In the genomic region with DNA sequence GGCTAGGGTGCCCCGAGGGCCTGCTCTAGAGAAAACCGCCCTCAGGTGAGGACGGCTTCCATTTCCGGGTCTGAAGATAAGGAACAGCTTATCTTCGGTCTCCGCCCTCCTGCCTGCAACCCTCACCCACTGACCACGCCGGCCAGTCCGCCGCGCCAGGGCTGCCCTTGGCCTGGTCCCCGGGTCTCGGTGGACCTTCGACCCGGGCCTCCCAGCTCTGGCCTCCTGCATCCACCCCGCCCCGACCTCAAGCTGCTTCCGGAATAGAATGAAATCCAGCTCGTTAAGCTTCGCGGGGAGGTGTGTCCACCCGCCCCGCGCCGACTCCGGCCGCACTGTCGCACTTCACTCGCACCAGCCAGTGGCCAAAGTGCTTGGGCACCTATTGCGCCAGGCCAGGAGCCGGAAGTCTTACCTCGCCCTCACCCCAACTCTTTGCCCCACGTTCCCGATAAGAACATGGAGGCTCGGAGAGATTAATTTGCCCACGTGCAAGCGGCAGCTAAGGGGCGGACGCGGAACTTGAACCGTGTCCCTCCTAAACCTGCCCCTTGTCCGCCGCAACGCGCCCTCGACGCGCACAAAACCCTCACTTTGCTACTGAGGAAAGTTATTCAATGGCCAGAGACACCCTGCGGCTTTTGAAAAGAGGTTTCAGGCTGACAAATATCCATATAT, we compare ENCODE assay signal across 9 cellular contexts. TPM values are rescaled to one million over a fixed set of nuclear protein-coding genes. Genes with fewer than 3 reads are reported as not detected.
DNase-seq lines count a peak whose midpoint lies in the region; ATAC-seq and TF ChIP-seq lines count a peak whose summit lies in the region.
"Had no signal": no experiment of that assay in that cellular context is flagged by ENCODE, and none has a peak within 500 bp of the region (broad histone marks: within the 10 kb centered on the region; RNA-seq: fewer than 3 reads in every experiment).

No MANE protein-coding gene starts in this region.

- H3K9me3 ChIP-seq in left ventricle myocardium inferior (replicated peaks) (no peaks in the 10 kb centered on the region), sigmoid colon (no peaks in the 10 kb centered on the region)

- no peak for TF ChIP-seq POLR2A in sigmoid colon (IDR thresholded peaks at IDR 0.05)

- no peaks in the 10 kb centered on the region for H3K36me3 Mint-ChIP-seq in HFFc6 (ENCODE audit: low read depth)
- no peaks in the 10 kb centered on the region for H3K36me3 Mint-ChIP-seq in activated T-cell treated with anti-CD3 and anti-CD28 coated beads, Interleukin-2, amount 50 U/mL, for 72 hours (ENCODE audit: insufficient read depth in 2 of 2)

- peak; percentile 51 for DNase-seq in 8988T
- DNase-seq in HFFc6 = no peak
- DNase-seq in activated T-cell treated with anti-CD3 and anti-CD28 coated beads, Interleukin-2, amount 50 U/mL, for 72 hours = peak; percentile 24 to 35
- DNase-seq in left ventricle myocardium inferior = peak; percentile 45
- DNase-seq in sigmoid colon = no peak

- intact Hi-C loops in left ventricle myocardium inferior (cut with micrococcal nuclease) = no loop called here
- intact Hi-C loops in sigmoid colon (cut with DNase I) = loop anchor here (5.0 to 10.0 kb wide), 2 partner anchors 370 to 462 kb away; partner anchors contain the start of gene GINS3

- H3K36me3 ChIP-seq in left ventricle myocardium inferior (peaks cover under 1% of the 10 kb centered on the region), sigmoid colon (peaks cover 0 to 5% (median under 1%) of the 10 kb centered on the region in 4 donors)

- peaks cover 24% of the 10 kb centered on the region for H3K4me1 Mint-ChIP-seq in HFFc6 (ENCODE audit: low read depth)
- peaks cover 23% of the 10 kb centered on the region for H3K4me1 Mint-ChIP-seq in activated T-cell treated with anti-CD3 and anti-CD28 coated beads, Interleukin-2, amount 50 U/mL, for 72 hours (ENCODE audit: low read depth)

- no peak overlapping the region for H3K27ac Mint-ChIP-seq in HFFc6
- no peak overlapping the region for H3K27ac Mint-ChIP-seq in activated T-cell treated with anti-CD3 and anti-CD28 coated beads, Interleukin-2, amount 50 U/mL, for 72 hours

- no peak for TF ChIP-seq EP300 in sigmoid colon (IDR thresholded peaks at IDR 0.05)

- H3K4me3 Mint-ChIP-seq in HFFc6 = peak overlapping the region; percentile 72
- H3K4me3 Mint-ChIP-seq in activated T-cell treated with anti-CD3 and anti-CD28 coated beads, Interleukin-2, amount 50 U/mL, for 72 hours = peak overlapping the region; percentile 86 to 89

- peak; percentile 22 to 26 for ATAC-seq in activated T-cell treated with anti-CD3 and anti-CD28 coated beads, Interleukin-2, amount 50 U/mL, for 72 hours (replicated peaks in 1 of 2)
- ATAC-seq in GM21723 (IDR thresholded peaks at IDR 0.05; ENCODE audit: unreplicated experiment) (no peak), HG03378 (IDR thresholded peaks at IDR 0.05; ENCODE audit: unreplicated experiment) (no peak), GM19035 (IDR thresholded peaks at IDR 0.05; ENCODE audit: unreplicated experiment) (no peak)

- H3K27ac ChIP-seq in left ventricle myocardium inferior (replicated peaks) (peak overlapping the region; percentile 96), sigmoid colon (peak overlapping the region; percentile 86 to 91 (median 89))

- 2 to 6% methylated on average over 49 of the region's 49 CpGs for WGBS in sigmoid colon, 2 donors

- no peaks in the 10 kb centered on the region for H3K9me3 Mint-ChIP-seq in HFFc6
- H3K9me3 Mint-ChIP-seq in activated T-cell treated with anti-CD3 and anti-CD28 coated beads, Interleukin-2, amount 50 U/mL, for 72 hours = no peaks in the 10 kb centered on the region

- H3K27me3 Mint-ChIP-seq in HFFc6 (ENCODE audit: insufficient read depth) = peaks cover 16% of the 10 kb centered on the region
- peaks cover 7% of the 10 kb centered on the region for H3K27me3 Mint-ChIP-seq in activated T-cell treated with anti-CD3 and anti-CD28 coated beads, Interleukin-2, amount 50 U/mL, for 72 hours (ENCODE audit: low read depth)

- no peaks in the 10 kb centered on the region for H3K27me3 ChIP-seq in left ventricle myocardium inferior (ENCODE audit: low read depth)
- H3K27me3 ChIP-seq in sigmoid colon = no peaks in the 10 kb centered on the region

- H3K4me3 ChIP-seq in left ventricle myocardium inferior (peak overlapping the region; percentile 84), sigmoid colon (peak overlapping the region; percentile 51 to 89 (median 70))

- H3K4me1 ChIP-seq in left ventricle myocardium inferior (peaks cover 94% of the 10 kb centered on the region), sigmoid colon (peaks cover 1 to 74% (median 64%) of the 10 kb centered on the region in 4 donors)

- TF ChIP-seq CTCF in HFFc6 (IDR thresholded peaks at IDR 0.05) (no peak), left ventricle myocardium inferior (IDR thresholded peaks at IDR 0.05; ENCODE audit: borderline replicate concordance) (no peak), sigmoid colon (IDR thresholded peaks at IDR 0.05) (no peak)

RNA-seq across cellular contexts. Expression of gene MMP15, which starts 0.7 kb away (rescaled TPM):
- 1 to 10 TPM in 4 of 6 experiments, under 1 TPM in 2; 0.82 to 4.1 (median 1.1) TPM for total RNA-seq in HFFc6 (2021; fragmentation: NEBNext Ultra II Directional; extraction: Animal tissue kit (Norgen Biotek cat#: 25700))
- total RNA-seq in activated T-cell treated with anti-CD3 and anti-CD28 coated beads, Interleukin-2, amount 50 U/mL, for 72 hours = under 1 TPM; 0.76 to 0.84 TPM
- total RNA-seq in left ventricle myocardium inferior (64.1 TPM), sigmoid colon (10 to 100 TPM in 1 of 4 donors, 1 to 10 TPM in 3; 2.3 to 10.5 (median 5.1) TPM)
- 10 to 100 TPM; 10.8 to 54.0 (median 13.4) TPM for polyA plus RNA-seq in sigmoid colon

RNA-seq across cellular contexts. Expression of gene USB1, which starts 23.6 kb away (rescaled TPM):
- 10 to 100 TPM; 62.9 to 88.3 (median 76.3) TPM for total RNA-seq in HFFc6 (2021; fragmentation: NEBNext Ultra II Directional; extraction: Animal tissue kit (Norgen Biotek cat#: 25700))
- total RNA-seq in activated T-cell treated with anti-CD3 and anti-CD28 coated beads, Interleukin-2, amount 50 U/mL, for 72 hours = 10 to 100 TPM; 38.9 to 45.0 TPM
- total RNA-seq in left ventricle myocardium inferior = 35.2 TPM
- total RNA-seq in sigmoid colon = 10 to 100 TPM; 19.9 to 44.9 (median 34.9) TPM
- 10 to 100 TPM; 31.1 to 39.1 (median 36.6) TPM for polyA plus RNA-seq in sigmoid colon

RNA-seq across cellular contexts. Expression of gene ZNF319, which starts 24.3 kb away (rescaled TPM):
- 10 to 100 TPM in 2 of 6 experiments, 1 to 10 TPM in 4; 8.3 to 12.0 (median 9.4) TPM for total RNA-seq in HFFc6 (2021; fragmentation: NEBNext Ultra II Directional; extraction: Animal tissue kit (Norgen Biotek cat#: 25700))
- total RNA-seq in activated T-cell treated with anti-CD3 and anti-CD28 coated beads, Interleukin-2, amount 50 U/mL, for 72 hours = 10 to 100 TPM; 12.0 to 12.7 TPM
- total RNA-seq in left ventricle myocardium inferior (10.0 TPM), sigmoid colon (1 to 10 TPM; 4.1 to 5.7 (median 4.9) TPM)
- 1 to 10 TPM; 1.2 to 5.7 (median 1.2) TPM for polyA plus RNA-seq in sigmoid colon

RNA-seq across cellular contexts. Expression of gene CNGB1, which starts 53.9 kb away (rescaled TPM):
- total RNA-seq in HFFc6 (2021; fragmentation: NEBNext Ultra II Directional; extraction: Animal tissue kit (Norgen Biotek cat#: 25700)) = under 1 TPM in 1 of 6 experiments, not detected in 5; 0.02 TPM
- not detected for total RNA-seq in activated T-cell treated with anti-CD3 and anti-CD28 coated beads, Interleukin-2, amount 50 U/mL, for 72 hours
- total RNA-seq in left ventricle myocardium inferior = not detected
- 10 to 100 TPM in 1 of 4 donors, 1 to 10 TPM in 1, under 1 TPM in 1, not detected in 1; 0.71 to 13.0 (median 2.0) TPM for total RNA-seq in sigmoid colon
- polyA plus RNA-seq in sigmoid colon = under 1 TPM in 1 of 3 donors, not detected in 2; 0.70 TPM
- total RNA-seq: dermis microvascular lymphatic vessel endothelial cell had no signal

Comparison
In these comparisons a context has a peak if more than half of its experiments do, and no peak if none do; other contexts are left out.
1. DNase-seq: peak in 8988T (single experiment), activated T-cell treated with anti-CD3 and anti-CD28 coated beads, Interleukin-2, amount 50 U/mL, for 72 hours (2 of 2) and left ventricle myocardium inferior (single experiment); none in HFFc6 (single experiment) and sigmoid colon (single experiment).
2. ATAC-seq: peak in activated T-cell treated with anti-CD3 and anti-CD28 coated beads, Interleukin-2, amount 50 U/mL, for 72 hours (2 of 2); none in GM21723 (single experiment), HG03378 (single experiment) and GM19035 (single experiment).